Comparison of ENCODE assay signal across 1 cellular context in genomic region chr5:143054480-143054941, GRCh38.
TF ChIP-seq lines count a peak whose summit lies in the region.

No MANE protein-coding gene starts in this region.

TF ChIP-seq in GM12878, 131 proteins besides CTCF, POLR2A, EP300 and RAD21 (continued from another document and continues in another):
- TF ChIP-seq IRF5 (IDR thresholded peaks at IDR 0.05; ENCODE audit: borderline replicate concordance) (no peak), NFYA (IDR thresholded peaks at IDR 0.05; ENCODE audit: borderline replicate concordance, low read depth, low read length) (no peak), KLF5 (IDR thresholded peaks at IDR 0.05; ENCODE audit: partially characterized antibody) (no peak), BCLAF1 (IDR thresholded peaks at IDR 0.05) (no peak), NFXL1 (IDR thresholded peaks at IDR 0.05; ENCODE audit: borderline replicate concordance) (no peak), KAT2A (conservative IDR thresholded peaks at IDR 0.05; ENCODE audit: control insufficient read depth, low read depth, low read length) (no peak), RELB (IDR thresholded peaks at IDR 0.05; ENCODE audit: low read depth) (peak; percentile 98), ETV6 (conservative IDR thresholded peaks at IDR 0.05 in 1 of 2, IDR thresholded peaks at IDR 0.05 in 1 of 2; ENCODE audit: borderline replicate concordance in 1 of 2, low read depth in 1 of 2) (peak in 1 of 2 experiments; percentile 81; a peak in 1 of 4 replicates), LARP7 (IDR thresholded peaks at IDR 0.05) (no peak), POLR2AphosphoS5 (IDR thresholded peaks at IDR 0.05; ENCODE audit: low read length) (peak; percentile 77), MEF2A (IDR thresholded peaks at IDR 0.05; ENCODE audit: insufficient read depth, low read depth, low read length) (peak; percentile 93), ZNF592 (IDR thresholded peaks at IDR 0.05) (no peak), RAD51 (IDR thresholded peaks at IDR 0.05) (no peak), CHD4 (IDR thresholded peaks at IDR 0.05) (no peak), PRDM15 (CRISPR knock-in tag; IDR thresholded peaks at IDR 0.05) (no peak), HDAC6 (IDR thresholded peaks at IDR 0.05; ENCODE audit: unreplicated experiment) (no peak), ZBED1 (IDR thresholded peaks at IDR 0.05; ENCODE audit: borderline replicate concordance) (peak; percentile 86), PAX5 (IDR thresholded peaks at IDR 0.05; ENCODE audit: borderline replicate concordance, low read depth, low read length) (peak; percentile 84), ZSCAN29 (IDR thresholded peaks at IDR 0.05) (no peak), ATF2 (IDR thresholded peaks at IDR 0.05; ENCODE audit: low read length) (peak; percentile 59; the same call in 1 of the 2 replicates), E4F1 (IDR thresholded peaks at IDR 0.05; ENCODE audit: borderline replicate concordance, partially characterized antibody) (no peak), RBBP5 (conservative IDR thresholded peaks at IDR 0.05) (no peak), DPF2 (IDR thresholded peaks at IDR 0.05) (peak; percentile 75), HCFC1 (IDR thresholded peaks at IDR 0.05; ENCODE audit: low read length) (no peak), E2F4 (IDR thresholded peaks at IDR 0.05; ENCODE audit: low read depth, low read length) (no peak), ZZZ3 (IDR thresholded peaks at IDR 0.05; ENCODE audit: control insufficient read depth, insufficient read length, low read depth) (no peak), NR2F1 (conservative IDR thresholded peaks at IDR 0.05) (0 out of 2 replicates have a peak, but pooled peaks have one; percentile 44), NBN (IDR thresholded peaks at IDR 0.05) (peak; percentile 77; the same call in 1 of the 2 replicates), MXI1 (IDR thresholded peaks at IDR 0.05; ENCODE audit: low read depth, low read length) (0 out of 2 replicates have a peak, but pooled peaks have one; percentile 27), STAT1 (conservative IDR thresholded peaks at IDR 0.05) (no peak), MLLT1 (IDR thresholded peaks at IDR 0.05) (no peak; the same call in 1 of the 2 replicates)
